Comparison of ENCODE assay signal across 11 cellular contexts in genomic region chr2:157928372-157928771, GRCh38.
"Had no signal": no experiment of that assay in that cellular context is flagged by ENCODE, and none has a peak within 500 bp of the region (broad histone marks: within the 10 kb centered on the region; RNA-seq: fewer than 3 reads in every experiment).

No MANE protein-coding gene starts in this region.

- H3K36me3 ChIP-seq: HAP-1 had no signal

- DNase-seq: GM23248, GOT3, H7, H9, HCEC 1CT, HFFc6 had no signal

- H3K9ac ChIP-seq: GM23248 had no signal

- FAIRE-seq: H1, H54 had no signal

- H2AFZ ChIP-seq: GM23248, GM23338 had no signal

- H3K9me3 Mint-ChIP-seq: GM23338, HFFc6 had no signal

- H3K27ac ChIP-seq: GM23248 had no signal

- H3K4me3 ChIP-seq: GM23248, GM23338, HAP-1 had no signal

- H3K4me2 ChIP-seq: GM23338 had no signal

- H3K27ac Mint-ChIP-seq: GM23338, H9, HFFc6 had no signal

- H3K4me3 Mint-ChIP-seq: GM23338, H9, HFFc6 had no signal

- ATAC-seq: GM23338, HCT116 had no signal
